Comparison of ENCODE assay signal across 9 cellular contexts in genomic region chr20:52060794-52061714, GRCh38.
DNase-seq lines count a peak whose midpoint lies in the region; ATAC-seq, FAIRE-seq and TF ChIP-seq lines count a peak whose summit lies in the region.
"Had no signal": no experiment of that assay in that cellular context is flagged by ENCODE, and none has a peak within 500 bp of the region (broad histone marks: within the 10 kb centered on the region; RNA-seq: fewer than 3 reads in every experiment).

No MANE protein-coding gene starts in this region.

- no peak overlapping the region for H3K4me2 ChIP-seq in K562 (ENCODE audit: insufficient read depth, low read length)
- H3K4me2 ChIP-seq in HepG2 (ENCODE audit: low read depth, low read length) = peak overlapping the region; percentile 51

- TF ChIP-seq POLR2A in K562 (conservative IDR thresholded peaks at IDR 0.05) (no peak), HepG2 (IDR thresholded peaks at IDR 0.05; ENCODE audit: insufficient read depth in 1 of 2, low read depth in 2 of 2, low read length in 2 of 2) (no peak), esophagus muscularis mucosa (IDR thresholded peaks at IDR 0.05; ENCODE audit: low read depth) (no peak)

- H3K9me1 ChIP-seq in K562 (ENCODE audit: control insufficient read depth, insufficient read depth, low read length) = no peaks in the 10 kb centered on the region

- no peaks in the 10 kb centered on the region for H3K4me1 Mint-ChIP-seq in T-helper 17 cell
- H3K4me1 Mint-ChIP-seq: activated CD4-positive, alpha-beta T cell treated with anti-CD3 and anti-CD28 coated beads, Interleukin-2, amount 10 ng/mL, durations not matched to agents 7 days and 5 days had no signal

- H3K27me3 Mint-ChIP-seq in T-helper 17 cell = no peaks in the 10 kb centered on the region
- H3K27me3 Mint-ChIP-seq: activated CD4-positive, alpha-beta T cell treated with anti-CD3 and anti-CD28 coated beads, Interleukin-2, amount 10 ng/mL, durations not matched to agents 7 days and 5 days had no signal

- H3K27me3 ChIP-seq in BE2C (no peaks in the 10 kb centered on the region), HUES6 (ENCODE audit: control insufficient read depth, insufficient read depth, low read length) (no peaks in the 10 kb centered on the region), K562 (ENCODE audit: control insufficient read depth in 2 of 2, insufficient read depth in 2 of 2, low read length in 2 of 2) (no peaks in the 10 kb centered on the region), HepG2 (ENCODE audit: control insufficient read depth in 1 of 2, insufficient read depth in 2 of 2, low read length in 2 of 2) (no peaks in the 10 kb centered on the region), esophagus muscularis mucosa (no peaks in the 10 kb centered on the region)

- H3K4me3 Mint-ChIP-seq in T-helper 17 cell = no peak overlapping the region
- H3K4me3 Mint-ChIP-seq: activated CD4-positive, alpha-beta T cell treated with anti-CD3 and anti-CD28 coated beads, Interleukin-2, amount 10 ng/mL, durations not matched to agents 7 days and 5 days had no signal

- CTCF ChIA-PET in K562 (lab: Yijun Ruan, JAX; ENCODE audit: low intra/inter-chr PET ratio) = interaction anchor here (0.6 kb wide), 2 partner anchors 689 to 743 kb away, joined by 3 read pairs; no protein-coding TSS in a partner anchor
- CTCF ChIA-PET in HepG2 (lab: Yijun Ruan, JAX; ENCODE audit: low intra/inter-chr PET ratio, low total read pairs) = interaction anchor here (1.7 to 2.2 kb wide), 2 partner anchors 95 to 422 kb away, joined by 5 to 10 read pairs; no protein-coding TSS in a partner anchor

- H3K9me3 ChIP-seq in BE2C (no peaks in the 10 kb centered on the region), HUES6 (ENCODE audit: control insufficient read depth, insufficient read depth, low read depth, low read length) (peaks cover 11% of the 10 kb centered on the region), K562 (replicated peaks; ENCODE audit: control insufficient read depth, insufficient read depth, low read depth, low read length) (no peaks in the 10 kb centered on the region), HepG2 (ENCODE audit: low read length) (peaks cover 15% of the 10 kb centered on the region), esophagus muscularis mucosa (peaks cover 0 to 21% (median 18%) of the 10 kb centered on the region in 4 donors), T-helper 17 cell (ENCODE audit: control insufficient read depth, low read length, poor library complexity, severe bottlenecking) (no peaks in the 10 kb centered on the region)

- peak overlapping the region; percentile 44 for H3K9ac ChIP-seq in HUES6 (ENCODE audit: low read length)
- no peak overlapping the region for H3K9ac ChIP-seq in K562 (ENCODE audit: insufficient read depth in 1 of 2, low read depth in 2 of 2, low read length in 2 of 2)
- no peak overlapping the region for H3K9ac ChIP-seq in HepG2 (ENCODE audit: insufficient read depth, low read depth, low read length)

- intact Hi-C loops in K562 (cut with micrococcal nuclease) (no loop called here), HepG2 (cut with micrococcal nuclease; ENCODE audit: unreplicated experiment) (loop anchor here (5.0 kb wide), 1 partner anchor 59 kb away; no protein-coding TSS in a partner anchor), esophagus muscularis mucosa (cut with DNase I) (no loop called here)

- no peaks in the 10 kb centered on the region for H3K79me2 ChIP-seq in K562 (ENCODE audit: control insufficient read depth, insufficient read depth, low read length)
- no peaks in the 10 kb centered on the region for H3K79me2 ChIP-seq in HepG2 (ENCODE audit: insufficient read depth, low read length)

- FAIRE-seq in K562 (lab: Jason Lieb, UNC) = no peak
- FAIRE-seq in HepG2 (lab: Jason Lieb, UNC) = peak; percentile 58

- no TSS peak for BruUV-seq in K562 (replicated peaks; lab: Mats Ljungman, UMichigan)
- no TSS peak for BruUV-seq in HepG2 (replicated peaks; lab: Mats Ljungman, UMichigan)

- TF ChIP-seq EP300 in K562 (IDR thresholded peaks at IDR 0.05; ENCODE audit: low read length) (no peak), HepG2 (IDR thresholded peaks at IDR 0.05; ENCODE audit: low read depth in 2 of 2, low read length in 2 of 2) (no peak), HepG2 (CRISPR knock-in tag; IDR thresholded peaks at IDR 0.05; ENCODE audit: borderline replicate concordance) (no peak), esophagus muscularis mucosa (IDR thresholded peaks at IDR 0.05) (no peak)

- H3K4me3 ChIP-seq in BE2C (ENCODE audit: low read depth, low read length) (no peak overlapping the region), HUES6 (ENCODE audit: low read depth, low read length) (no peak overlapping the region), K562 (no peak overlapping the region), HepG2 (replicated peaks in 1 of 3; ENCODE audit: insufficient read depth in 1 of 3, low read depth in 2 of 3, low read length in 3 of 3) (no peak overlapping the region; a peak in 1 of 6 replicates), esophagus muscularis mucosa (no peak overlapping the region)

- POLR2A ChIA-PET in K562 (lab: Yijun Ruan, JAX) = interaction anchor here (1.1 kb wide), 1 partner anchor 12 kb away, joined by 5 read pairs; no protein-coding TSS in a partner anchor
- POLR2A ChIA-PET in HepG2 (lab: Yijun Ruan, JAX) = no interaction called here

- no peaks in the 10 kb centered on the region for H4K20me1 ChIP-seq in K562 (replicated peaks; ENCODE audit: control insufficient read depth, insufficient read depth, low read length)
- no peaks in the 10 kb centered on the region for H4K20me1 ChIP-seq in HepG2 (ENCODE audit: insufficient read depth, low read length)

- H2AFZ ChIP-seq in K562 (ENCODE audit: low read depth, low read length) (no peak overlapping the region), HepG2 (ENCODE audit: low read length) (peak overlapping the region; percentile 82)

- DNase-seq in BE2C = peak; percentile 11
- DNase-seq in K562 (ENCODE audit: extremely low read depth in 1 of 4, low spot score in 3 of 4) = peak in 1 of 4 experiments; percentile 1
- DNase-seq in HepG2 (ENCODE audit: low spot score) = peak; percentile 71
- no peak for DNase-seq in esophagus muscularis mucosa (ENCODE audit: extremely low spot score)
- no peak for DNase-seq in activated CD4-positive, alpha-beta T cell treated with anti-CD3 and anti-CD28 coated beads for 4 hours
- DNase-seq in T-helper 17 cell = no peak
- DNase-seq in anterior cingulate cortex (lab: John Stamatoyannopoulos, UW) = no peak
- DNase-seq: activated CD4-positive, alpha-beta T cell treated with anti-CD3 and anti-CD28 coated beads, Interleukin-2, amount 10 ng/mL, durations not matched to agents 7 days and 5 days had no signal

- no peaks in the 10 kb centered on the region for H3K36me3 ChIP-seq in BE2C
- peaks cover under 1% of the 10 kb centered on the region for H3K36me3 ChIP-seq in HUES6 (ENCODE audit: control insufficient read depth, insufficient read depth, low read length)
- no peaks in the 10 kb centered on the region for H3K36me3 ChIP-seq in K562 (ENCODE audit: control insufficient read depth, insufficient read depth, low read length)
- no peaks in the 10 kb centered on the region for H3K36me3 ChIP-seq in HepG2 (replicated peaks in 1 of 2; ENCODE audit: control insufficient read depth in 1 of 2, insufficient read depth in 2 of 2, low read length in 2 of 2)
- no peaks in the 10 kb centered on the region for H3K36me3 ChIP-seq in esophagus muscularis mucosa

- H3K27ac Mint-ChIP-seq in T-helper 17 cell = no peak overlapping the region
- H3K27ac Mint-ChIP-seq: activated CD4-positive, alpha-beta T cell treated with anti-CD3 and anti-CD28 coated beads, Interleukin-2, amount 10 ng/mL, durations not matched to agents 7 days and 5 days had no signal

- TF ChIP-seq CTCF in BE2C (IDR thresholded peaks at IDR 0.05; ENCODE audit: low read depth, low read length) (peak; percentile 45), K562 (IDR thresholded peaks at IDR 0.05 in 2 of 3, conservative IDR thresholded peaks at IDR 0.05 in 1 of 3; ENCODE audit: insufficient read depth in 2 of 3, low read depth in 1 of 3, low read length in 3 of 3) (peak; percentile 3 to 20 (median 12); a peak in 1 of 6 replicates), HepG2 (CRISPR knock-in tag; IDR thresholded peaks at IDR 0.05) (peak; percentile 94), esophagus muscularis mucosa (IDR thresholded peaks at IDR 0.05) (peak in 1 of 3 experiments; percentile 18)

- TF ChIP-seq RAD21 in K562 (CRISPR knock-in tag; conservative IDR thresholded peaks at IDR 0.05 in 1 of 2, IDR thresholded peaks at IDR 0.05 in 1 of 2) = peak in 1 of 2 experiments; percentile 19; a peak in 1 of 4 replicates
- peak; percentile 82 for TF ChIP-seq RAD21 in HepG2 (CRISPR knock-in tag; IDR thresholded peaks at IDR 0.05)

- H3K4me1 ChIP-seq in BE2C (no peaks in the 10 kb centered on the region), HUES6 (ENCODE audit: control insufficient read depth, insufficient read depth, low read length) (peaks cover 5% of the 10 kb centered on the region), K562 (replicated peaks in 1 of 2; ENCODE audit: control insufficient read depth in 2 of 2, insufficient read depth in 2 of 2, low read length in 2 of 2) (no peaks in the 10 kb centered on the region), HepG2 (ENCODE audit: insufficient read depth, low read length) (peaks cover 9% of the 10 kb centered on the region; the same call in 1 of the 2 replicates), esophagus muscularis mucosa (no peaks in the 10 kb centered on the region)

- no peak overlapping the region for H3K27ac ChIP-seq in HUES6 (ENCODE audit: low read depth, low read length)
- H3K27ac ChIP-seq in K562 (ENCODE audit: extremely low read depth, low read depth, low read length) = no peak overlapping the region
- no peak overlapping the region for H3K27ac ChIP-seq in HepG2 (ENCODE audit: extremely low read length, insufficient read depth, low read length)
- no peak overlapping the region for H3K27ac ChIP-seq in esophagus muscularis mucosa (replicated peaks in 1 of 4)

- no peak for ATAC-seq in K562
- ATAC-seq in HepG2 = peak; percentile 96
- ATAC-seq in T-helper 17 cell = no peak

- no peaks in the 10 kb centered on the region for H3K36me3 Mint-ChIP-seq in T-helper 17 cell (ENCODE audit: low read depth)

- 2% methylated on average over 10 of the region's 11 CpGs for WGBS in K562 (ENCODE audit: insufficient coverage, low coverage, missing lambda C conversion rate)
- 39% methylated on average over 11 of the region's 11 CpGs for WGBS in HepG2 (ENCODE audit: low lambda C conversion rate)
- 58% methylated on average over 11 of the region's 11 CpGs for WGBS in esophagus muscularis mucosa

- in situ Hi-C loops in K562 (cut with MboI) = no loop called here
- in situ Hi-C loops in HepG2 (cut with HindIII; ENCODE audit: extremely low pct_ligation_motif_present, low pct_unique_long_range_greater_than_20kb) = no loop called here

TF ChIP-seq in K562, 482 proteins besides CTCF, POLR2A, EP300 and RAD21 (continues in another document):
- TF ChIP-seq HOXB6 (CRISPR knock-in tag; IDR thresholded peaks at IDR 0.05; ENCODE audit: borderline replicate concordance) (no peak), BCL6 (CRISPR knock-in tag; IDR thresholded peaks at IDR 0.05) (no peak), U2AF2 (optimal IDR thresholded peaks at IDR 0.05; ENCODE audit: low read depth, low read length) (no peak)

TF ChIP-seq in HepG2, 621 proteins besides CTCF, POLR2A, EP300 and RAD21 (continues in another document):
- TF ChIP-seq SAP130 (CRISPR knock-in tag; IDR thresholded peaks at IDR 0.05; ENCODE audit: low read depth) (peak; percentile 43; the same call in 1 of the 2 replicates), ZNF10 (CRISPR knock-in tag; IDR thresholded peaks at IDR 0.05; ENCODE audit: borderline replicate concordance, low read depth) (no peak)

Comparison
In these comparisons a context has a peak if more than half of its experiments do, and no peak if none do; other contexts are left out.
1. DNase-seq: peak in BE2C (single experiment) and HepG2 (single experiment); none in esophagus muscularis mucosa (single experiment), activated CD4-positive, alpha-beta T cell treated with anti-CD3 and anti-CD28 coated beads for 4 hours (0 of 2), T-helper 17 cell (0 of 3) and anterior cingulate cortex (0 of 58).